27 cellular contexts compared by ENCODE assay signal in the genomic region with DNA sequence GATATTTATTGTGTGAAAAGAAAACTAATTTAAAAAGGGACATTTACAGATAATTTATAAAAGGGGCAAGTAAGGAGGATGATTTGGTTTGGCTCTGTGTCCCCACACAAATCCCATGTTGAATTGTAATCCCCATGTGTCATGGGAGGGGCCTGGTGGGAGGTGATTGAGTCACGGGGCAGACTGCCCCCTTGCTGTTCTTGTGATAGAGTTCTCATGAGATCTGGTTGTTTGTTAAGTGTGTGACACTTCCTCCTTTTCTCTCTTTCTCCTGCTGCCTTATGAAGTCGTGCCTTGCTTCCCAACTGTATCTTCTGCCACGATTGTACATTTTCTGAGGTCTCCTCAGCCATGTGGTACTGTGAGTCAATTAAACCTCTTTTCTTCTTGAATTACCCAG.
A peak's percentile ranks its signal among the peaks of the same experiment; 100 is the strongest.
DNase-seq lines count a peak whose midpoint lies in the region; ATAC-seq, FAIRE-seq and TF ChIP-seq lines count a peak whose summit lies in the region.
"Had no signal": no experiment of that assay in that cellular context is flagged by ENCODE, and none has a peak within 500 bp of the region (broad histone marks: within the 10 kb centered on the region; RNA-seq: fewer than 3 reads in every experiment).

No MANE protein-coding gene starts in this region.

- no peak for TF ChIP-seq POLR2A in adrenal gland (IDR thresholded peaks at IDR 0.05)

- no peak overlapping the region for H3K4ac ChIP-seq in mesendoderm (ENCODE audit: low read depth, low read length)

- H3K36me3 ChIP-seq in mesendoderm (ENCODE audit: control insufficient read depth, insufficient read depth, low read length) (no peaks in the 10 kb centered on the region), small intestine (ENCODE audit: control insufficient read depth in 2 of 2, insufficient read depth in 2 of 2, low read length in 2 of 2) (no peaks in the 10 kb centered on the region), adrenal gland (replicated peaks in 1 of 2) (no peaks in the 10 kb centered on the region)
- H3K36me3 ChIP-seq: breast epithelium, colonic mucosa, Peyer's patch, SJCRH30, tibial nerve had no signal

- no peaks in the 10 kb centered on the region for H3K4me1 Mint-ChIP-seq in stimulated activated naive B cell treated with anti-CD40 and anti-IgM and Interleukin-4, amounts not matched to agents 10 μg/mL and 1 μg/mL and 100 μg/mL, for 72 hours
- H3K4me1 Mint-ChIP-seq: activated CD4-positive, alpha-beta T cell treated with anti-CD3 and anti-CD28 coated beads for 36 hours; T-cell had no signal

- no peak for ATAC-seq in stimulated activated naive B cell treated with anti-CD40 and anti-IgM and Interleukin-4, amounts not matched to agents 10 μg/mL and 1 μg/mL and 100 μg/mL, for 72 hours (replicated peaks)
- ATAC-seq: activated CD4-positive, alpha-beta T cell treated with anti-CD3 and anti-CD28 coated beads for 36 hours; esophagus mucosa; left colon; psoas muscle; T-cell had no signal

- DNase-seq in ELF-1 (ENCODE audit: low read depth, low spot score) (peak; percentile 22), KBM-7 (peak; percentile 36), SK-MEL-5 (ENCODE audit: low read depth, low spot score) (peak; percentile 30), mesendoderm (peak; percentile 60), small intestine (no peak), adrenal gland (no peak)
- DNase-seq in stimulated activated naive B cell treated with anti-CD40 and anti-IgM and Interleukin-4, amounts not matched to agents 10 μg/mL and 1 μg/mL and 100 μg/mL, for 72 hours, result no peak
- DNase-seq: activated CD4-positive, alpha-beta T cell treated with anti-CD3 and anti-CD28 coated beads for 36 hours; activated T-cell treated with anti-CD3 and anti-CD28 coated beads, Interleukin-2, amount 50 U/mL, for 1 hour; amniotic stem cell; CD4-positive, alpha-beta T cell; colonic mucosa; DMS153; effector memory CD4-positive, alpha-beta T cell; foreskin melanocyte; left colon; NCI-H1417; NCI-H2081 treated with DMSO at 0.1 percent for 48 hours; Peyer's patch; psoas muscle; SJCRH30; stimulated activated CD8-positive, alpha-beta memory T cell treated with anti-CD3 and anti-CD28 coated beads, Interleukin-4, amount 100 ng/mL, for 48 hours; T-cell had no signal

- H4K5ac ChIP-seq in mesendoderm (ENCODE audit: low read length), result no peak overlapping the region

- H3K9me3 Mint-ChIP-seq in stimulated activated naive B cell treated with anti-CD40 and anti-IgM and Interleukin-4, amounts not matched to agents 10 μg/mL and 1 μg/mL and 100 μg/mL, for 72 hours, result no peaks in the 10 kb centered on the region

- no peaks in the 10 kb centered on the region for H3K79me1 ChIP-seq in mesendoderm (ENCODE audit: low read length)

- no peak for FAIRE-seq in small intestine (lab: Jason Lieb, UNC)
- FAIRE-seq: TTC549 had no signal

- no peak overlapping the region for H3K27ac ChIP-seq in mesendoderm (ENCODE audit: low read depth, low read length)
- no peak overlapping the region for H3K27ac ChIP-seq in small intestine (ENCODE audit: low read depth in 1 of 2, low read length in 1 of 2)
- no peak overlapping the region for H3K27ac ChIP-seq in adrenal gland
- H3K27ac ChIP-seq: breast epithelium, colonic mucosa, Peyer's patch, psoas muscle, SJCRH30, tibial nerve had no signal

- H3K23ac ChIP-seq in mesendoderm (ENCODE audit: low read length), result no peak overlapping the region

- no peak overlapping the region for H3K27ac Mint-ChIP-seq in stimulated activated naive B cell treated with anti-CD40 and anti-IgM and Interleukin-4, amounts not matched to agents 10 μg/mL and 1 μg/mL and 100 μg/mL, for 72 hours
- H3K27ac Mint-ChIP-seq: activated CD4-positive, alpha-beta T cell treated with anti-CD3 and anti-CD28 coated beads for 36 hours; CD4-positive, alpha-beta T cell; T-cell had no signal

- H3K4me2 ChIP-seq in mesendoderm (ENCODE audit: low read length), result no peak overlapping the region

- H2BK5ac ChIP-seq in mesendoderm (ENCODE audit: low read length), result no peak overlapping the region

- H3K27me3 ChIP-seq in mesendoderm (ENCODE audit: insufficient read depth, low read length, poor library complexity), result no peaks in the 10 kb centered on the region
- H3K27me3 ChIP-seq in small intestine (ENCODE audit: control insufficient read depth in 2 of 2, insufficient read depth in 2 of 2, low read length in 2 of 2), result no peaks in the 10 kb centered on the region
- H3K27me3 ChIP-seq in adrenal gland, result no peaks in the 10 kb centered on the region
- H3K27me3 ChIP-seq: breast epithelium, colonic mucosa, Peyer's patch, SJCRH30, tibial nerve had no signal

- H3K27me3 Mint-ChIP-seq in stimulated activated naive B cell treated with anti-CD40 and anti-IgM and Interleukin-4, amounts not matched to agents 10 μg/mL and 1 μg/mL and 100 μg/mL, for 72 hours, result no peaks in the 10 kb centered on the region
- H3K27me3 Mint-ChIP-seq: activated CD4-positive, alpha-beta T cell treated with anti-CD3 and anti-CD28 coated beads for 36 hours; CD4-positive, alpha-beta T cell; T-cell had no signal

- H3K56ac ChIP-seq in mesendoderm (ENCODE audit: low read length), result no peak overlapping the region

- peak overlapping the region; percentile 39 for H4K8ac ChIP-seq in mesendoderm (ENCODE audit: low read depth, low read length)

- no peaks in the 10 kb centered on the region for H3K79me2 ChIP-seq in mesendoderm (ENCODE audit: control insufficient read depth, insufficient read depth, low read length)

- H3K36me3 Mint-ChIP-seq in stimulated activated naive B cell treated with anti-CD40 and anti-IgM and Interleukin-4, amounts not matched to agents 10 μg/mL and 1 μg/mL and 100 μg/mL, for 72 hours, result no peaks in the 10 kb centered on the region
- H3K36me3 Mint-ChIP-seq: T-cell had no signal

- H2AK5ac ChIP-seq in mesendoderm (ENCODE audit: low read length), result no peak overlapping the region

- no CpG with 5 or more reads among the region's 3 CpGs for WGBS in mesendoderm (ENCODE audit: extremely low coverage, insufficient coverage, low lambda C conversion rate)
- 26 to 49% (median 30%) methylated on average over 3 of the region's 3 CpGs for WGBS in small intestine, 3 donors
- 37 to 45% (median 42%) methylated on average over 3 of the region's 3 CpGs for WGBS in adrenal gland, 4 donors

- no peak overlapping the region for H3K18ac ChIP-seq in mesendoderm (ENCODE audit: low read length)

- no peak overlapping the region for H3K4me3 Mint-ChIP-seq in stimulated activated naive B cell treated with anti-CD40 and anti-IgM and Interleukin-4, amounts not matched to agents 10 μg/mL and 1 μg/mL and 100 μg/mL, for 72 hours
- H3K4me3 Mint-ChIP-seq: activated CD4-positive, alpha-beta T cell treated with anti-CD3 and anti-CD28 coated beads for 36 hours; CD4-positive, alpha-beta T cell; T-cell had no signal

- no peaks in the 10 kb centered on the region for H3K4me1 ChIP-seq in mesendoderm (ENCODE audit: control insufficient read depth, low read depth, low read length)
- H3K4me1 ChIP-seq in small intestine (ENCODE audit: control insufficient read depth in 2 of 2, insufficient read depth in 1 of 2, low read depth in 1 of 2, low read length in 1 of 2), result no peaks in the 10 kb centered on the region
- H3K4me1 ChIP-seq in adrenal gland (replicated peaks in 1 of 2), result no peaks in the 10 kb centered on the region
- H3K4me1 ChIP-seq: breast epithelium, colonic mucosa, Peyer's patch, psoas muscle, tibial nerve had no signal

- TF ChIP-seq CTCF in adrenal gland (IDR thresholded peaks at IDR 0.05), result no peak

- H3K9me3 ChIP-seq in small intestine (ENCODE audit: control insufficient read depth, low read depth), result no peaks in the 10 kb centered on the region
- H3K9me3 ChIP-seq in adrenal gland (replicated peaks in 1 of 3), result no peaks in the 10 kb centered on the region
- H3K9me3 ChIP-seq: breast epithelium, colonic mucosa, Peyer's patch, psoas muscle, SJCRH30, tibial nerve had no signal

- no peak overlapping the region for H2BK120ac ChIP-seq in mesendoderm (ENCODE audit: low read depth, low read length)

- intact Hi-C loops in adrenal gland (cut with DNase I), result no loop called here

- no peak overlapping the region for H3K9ac ChIP-seq in mesendoderm (ENCODE audit: low read length)

- in situ Hi-C loops in KBM-7 (cut with MboI; ENCODE audit: low pct_unique_long_range_greater_than_20kb, low sequenced_read_pairs) (no loop called here), SK-MEL-5 (cut with HindIII; ENCODE audit: low pct_unique_long_range_greater_than_20kb, low sequenced_read_pairs) (no loop called here)

- H3K4me3 ChIP-seq in mesendoderm (ENCODE audit: low read length) (no peak overlapping the region), small intestine (ENCODE audit: low read depth in 1 of 2, low read length in 2 of 2) (no peak overlapping the region), adrenal gland (no peak overlapping the region)
- H3K4me3 ChIP-seq: breast epithelium, colonic mucosa, Peyer's patch, psoas muscle, SJCRH30, tibial nerve had no signal

- no peak overlapping the region for H2BK15ac ChIP-seq in mesendoderm (replicated peaks; ENCODE audit: low read depth)

Comparison
In these comparisons a context has a peak if more than half of its experiments do, and no peak if none do; other contexts are left out.
1. DNase-seq: peak in ELF-1 (single experiment), KBM-7 (single experiment), SK-MEL-5 (single experiment) and mesendoderm (single experiment); none in stimulated activated naive B cell treated with anti-CD40 and anti-IgM and Interleukin-4, amounts not matched to agents 10 μg/mL and 1 μg/mL and 100 μg/mL, for 72 hours (single experiment), small intestine (single experiment) and adrenal gland (0 of 7).